Comparison of ENCODE assay signal across 1 cellular context in the genomic region with DNA sequence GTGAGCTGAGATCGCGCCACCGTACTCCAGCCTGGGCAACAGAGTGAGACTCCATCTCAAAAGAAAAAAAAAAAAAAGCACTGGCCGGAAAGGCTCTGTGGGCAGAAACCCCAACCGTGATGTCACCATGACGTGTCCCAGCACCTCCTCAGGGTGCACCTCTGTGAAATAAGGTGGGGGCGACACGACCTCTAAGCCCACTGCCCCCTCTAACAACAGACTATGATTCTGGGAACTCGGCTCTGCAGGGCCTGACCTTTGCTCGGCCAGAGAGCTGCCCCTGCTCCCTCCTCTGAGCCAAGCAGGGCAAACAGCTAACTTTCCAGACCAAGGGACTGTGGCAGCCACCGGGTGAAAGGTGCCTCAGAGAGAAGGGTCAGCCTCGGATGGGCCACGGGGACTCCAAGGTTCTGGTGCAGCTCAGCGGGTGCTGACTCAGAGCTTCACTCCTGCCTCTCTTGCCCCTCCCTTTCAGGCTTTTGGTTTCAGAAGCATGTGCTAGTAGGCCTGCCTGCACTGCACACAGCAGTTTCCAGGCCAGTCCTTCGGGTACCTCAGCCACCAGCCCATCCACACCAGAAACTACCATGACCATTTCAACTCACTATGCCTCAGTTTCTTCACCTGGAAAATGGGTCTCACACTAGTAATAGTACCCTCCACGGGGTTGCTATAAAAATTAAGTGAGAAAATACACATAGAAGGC.
TF ChIP-seq lines count a peak whose summit lies in the region.

No MANE protein-coding gene starts in this region.

TF ChIP-seq in HepG2, 621 proteins besides CTCF, POLR2A, EP300 and RAD21 (continued from another document and continues in another):
- TF ChIP-seq NFAT5 (CRISPR knock-in tag; IDR thresholded peaks at IDR 0.05) (no peak), PITX1 (CRISPR knock-in tag; IDR thresholded peaks at IDR 0.05) (peak; percentile 63), EZH2 (conservative IDR thresholded peaks at IDR 0.05; ENCODE audit: low read depth, low read length) (no peak), RCOR2 (CRISPR knock-in tag; IDR thresholded peaks at IDR 0.05) (no peak; the same call in 1 of the 2 replicates), UBTF (CRISPR knock-in tag; IDR thresholded peaks at IDR 0.05) (peak; percentile 56), NCOA2 (CRISPR knock-in tag; IDR thresholded peaks at IDR 0.05) (no peak), RXRB (CRISPR knock-in tag; IDR thresholded peaks at IDR 0.05; ENCODE audit: borderline replicate concordance) (peak; percentile 82), ZNF768 (CRISPR knock-in tag; IDR thresholded peaks at IDR 0.05) (peak; percentile 76; the same call in 1 of the 2 replicates), TMF1 (CRISPR knock-in tag; IDR thresholded peaks at IDR 0.05; ENCODE audit: low read depth) (no peak), KDM6A (CRISPR knock-in tag; IDR thresholded peaks at IDR 0.05; ENCODE audit: low read depth) (no peak), ZBTB21 (CRISPR knock-in tag; IDR thresholded peaks at IDR 0.05) (no peak), ZNF510 (CRISPR knock-in tag; IDR thresholded peaks at IDR 0.05; ENCODE audit: low read depth) (no peak), SNAI1 (CRISPR knock-in tag; IDR thresholded peaks at IDR 0.05; ENCODE audit: borderline replicate concordance) (no peak), PRMT3 (CRISPR knock-in tag; IDR thresholded peaks at IDR 0.05; ENCODE audit: borderline replicate concordance, low read depth) (no peak), FOXA3 (CRISPR knock-in tag; IDR thresholded peaks at IDR 0.05) (no peak), ZFP82 (CRISPR knock-in tag; IDR thresholded peaks at IDR 0.05; ENCODE audit: borderline replicate concordance) (no peak), CENPX (CRISPR knock-in tag; IDR thresholded peaks at IDR 0.05) (no peak), ZNF572 (CRISPR knock-in tag; IDR thresholded peaks at IDR 0.05) (no peak), ZNF543 (CRISPR knock-in tag; IDR thresholded peaks at IDR 0.05) (no peak), RELA (CRISPR knock-in tag; IDR thresholded peaks at IDR 0.05) (no peak), ZFP36L1 (CRISPR knock-in tag; IDR thresholded peaks at IDR 0.05) (no peak), ZNF20 (CRISPR knock-in tag; IDR thresholded peaks at IDR 0.05) (no peak), ZNF773 (CRISPR knock-in tag; IDR thresholded peaks at IDR 0.05; ENCODE audit: borderline replicate concordance) (no peak), E2F1 (CRISPR knock-in tag; IDR thresholded peaks at IDR 0.05) (no peak), ZNF558 (CRISPR knock-in tag; IDR thresholded peaks at IDR 0.05; ENCODE audit: borderline replicate concordance) (no peak), PCBP2 (optimal IDR thresholded peaks at IDR 0.05; ENCODE audit: low read depth, low read length, poor library complexity, severe bottlenecking) (no peak), ZNF782 (CRISPR knock-in tag; IDR thresholded peaks at IDR 0.05; ENCODE audit: borderline replicate concordance) (no peak), FOXO1 (CRISPR knock-in tag; IDR thresholded peaks at IDR 0.05) (no peak), ZNF678 (CRISPR knock-in tag; IDR thresholded peaks at IDR 0.05) (no peak), KAT7 (CRISPR knock-in tag; IDR thresholded peaks at IDR 0.05; ENCODE audit: borderline replicate concordance) (no peak), HNRNPUL1 (IDR thresholded peaks at IDR 0.05; ENCODE audit: low read depth, low read length) (no peak), XBP1 (CRISPR knock-in tag; IDR thresholded peaks at IDR 0.05) (no peak), BRCA1 (CRISPR knock-in tag; IDR thresholded peaks at IDR 0.05) (no peak), GTF3A (CRISPR knock-in tag; conservative IDR thresholded peaks at IDR 0.05) (no peak), NPAS2 (CRISPR knock-in tag; IDR thresholded peaks at IDR 0.05; ENCODE audit: borderline replicate concordance) (no peak), FOXK2 (IDR thresholded peaks at IDR 0.05) (no peak), NONO (IDR thresholded peaks at IDR 0.05) (no peak), NONO (CRISPR knock-in tag; conservative IDR thresholded peaks at IDR 0.05) (no peak), TCF7L2 (IDR thresholded peaks at IDR 0.05; ENCODE audit: low read depth, low read length) (no peak)
- TF ChIP-seq, protein P1, sequence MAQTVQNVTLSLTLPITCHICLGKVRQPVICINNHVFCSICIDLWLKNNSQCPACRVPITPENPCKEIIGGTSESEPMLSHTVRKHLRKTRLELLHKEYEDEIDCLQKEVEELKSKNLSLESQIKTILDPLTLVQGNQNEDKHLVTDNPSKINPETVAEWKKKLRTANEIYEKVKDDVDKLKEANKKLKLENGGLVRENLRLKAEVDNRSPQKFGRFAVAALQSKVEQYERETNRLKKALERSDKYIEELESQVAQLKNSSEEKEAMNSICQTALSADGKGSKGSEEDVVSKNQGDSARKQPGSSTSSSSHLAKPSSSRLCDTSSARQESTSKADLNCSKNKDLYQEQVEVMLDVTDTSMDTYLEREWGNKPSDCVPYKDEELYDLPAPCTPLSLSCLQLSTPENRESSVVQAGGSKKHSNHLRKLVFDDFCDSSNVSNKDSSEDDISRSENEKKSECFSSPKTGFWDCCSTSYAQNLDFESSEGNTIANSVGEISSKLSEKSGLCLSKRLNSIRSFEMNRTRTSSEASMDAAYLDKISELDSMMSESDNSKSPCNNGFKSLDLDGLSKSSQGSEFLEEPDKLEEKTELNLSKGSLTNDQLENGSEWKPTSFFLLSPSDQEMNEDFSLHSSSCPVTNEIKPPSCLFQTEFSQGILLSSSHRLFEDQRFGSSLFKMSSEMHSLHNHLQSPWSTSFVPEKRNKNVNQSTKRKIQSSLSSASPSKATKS (CRISPR knock-in tag; IDR thresholded peaks at IDR 0.05) = no peak
- TF ChIP-seq, protein P2, sequence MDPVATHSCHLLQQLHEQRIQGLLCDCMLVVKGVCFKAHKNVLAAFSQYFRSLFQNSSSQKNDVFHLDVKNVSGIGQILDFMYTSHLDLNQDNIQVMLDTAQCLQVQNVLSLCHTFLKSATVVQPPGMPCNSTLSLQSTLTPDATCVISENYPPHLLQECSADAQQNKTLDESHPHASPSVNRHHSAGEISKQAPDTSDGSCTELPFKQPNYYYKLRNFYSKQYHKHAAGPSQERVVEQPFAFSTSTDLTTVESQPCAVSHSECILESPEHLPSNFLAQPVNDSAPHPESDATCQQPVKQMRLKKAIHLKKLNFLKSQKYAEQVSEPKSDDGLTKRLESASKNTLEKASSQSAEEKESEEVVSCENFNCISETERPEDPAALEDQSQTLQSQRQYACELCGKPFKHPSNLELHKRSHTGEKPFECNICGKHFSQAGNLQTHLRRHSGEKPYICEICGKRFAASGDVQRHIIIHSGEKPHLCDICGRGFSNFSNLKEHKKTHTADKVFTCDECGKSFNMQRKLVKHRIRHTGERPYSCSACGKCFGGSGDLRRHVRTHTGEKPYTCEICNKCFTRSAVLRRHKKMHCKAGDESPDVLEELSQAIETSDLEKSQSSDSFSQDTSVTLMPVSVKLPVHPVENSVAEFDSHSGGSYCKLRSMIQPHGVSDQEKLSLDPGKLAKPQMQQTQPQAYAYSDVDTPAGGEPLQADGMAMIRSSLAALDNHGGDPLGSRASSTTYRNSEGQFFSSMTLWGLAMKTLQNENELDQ (CRISPR knock-in tag; IDR thresholded peaks at IDR 0.05; ENCODE audit: borderline replicate concordance) = no peak
- TF ChIP-seq, protein P3, sequence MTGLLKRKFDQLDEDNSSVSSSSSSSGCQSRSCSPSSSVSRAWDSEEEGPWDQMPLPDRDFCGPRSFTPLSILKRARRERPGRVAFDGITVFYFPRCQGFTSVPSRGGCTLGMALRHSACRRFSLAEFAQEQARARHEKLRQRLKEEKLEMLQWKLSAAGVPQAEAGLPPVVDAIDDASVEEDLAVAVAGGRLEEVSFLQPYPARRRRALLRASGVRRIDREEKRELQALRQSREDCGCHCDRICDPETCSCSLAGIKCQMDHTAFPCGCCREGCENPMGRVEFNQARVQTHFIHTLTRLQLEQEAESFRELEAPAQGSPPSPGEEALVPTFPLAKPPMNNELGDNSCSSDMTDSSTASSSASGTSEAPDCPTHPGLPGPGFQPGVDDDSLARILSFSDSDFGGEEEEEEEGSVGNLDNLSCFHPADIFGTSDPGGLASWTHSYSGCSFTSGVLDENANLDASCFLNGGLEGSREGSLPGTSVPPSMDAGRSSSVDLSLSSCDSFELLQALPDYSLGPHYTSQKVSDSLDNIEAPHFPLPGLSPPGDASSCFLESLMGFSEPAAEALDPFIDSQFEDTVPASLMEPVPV (CRISPR knock-in tag; IDR thresholded peaks at IDR 0.05) = no peak
- TF ChIP-seq, protein P4, sequence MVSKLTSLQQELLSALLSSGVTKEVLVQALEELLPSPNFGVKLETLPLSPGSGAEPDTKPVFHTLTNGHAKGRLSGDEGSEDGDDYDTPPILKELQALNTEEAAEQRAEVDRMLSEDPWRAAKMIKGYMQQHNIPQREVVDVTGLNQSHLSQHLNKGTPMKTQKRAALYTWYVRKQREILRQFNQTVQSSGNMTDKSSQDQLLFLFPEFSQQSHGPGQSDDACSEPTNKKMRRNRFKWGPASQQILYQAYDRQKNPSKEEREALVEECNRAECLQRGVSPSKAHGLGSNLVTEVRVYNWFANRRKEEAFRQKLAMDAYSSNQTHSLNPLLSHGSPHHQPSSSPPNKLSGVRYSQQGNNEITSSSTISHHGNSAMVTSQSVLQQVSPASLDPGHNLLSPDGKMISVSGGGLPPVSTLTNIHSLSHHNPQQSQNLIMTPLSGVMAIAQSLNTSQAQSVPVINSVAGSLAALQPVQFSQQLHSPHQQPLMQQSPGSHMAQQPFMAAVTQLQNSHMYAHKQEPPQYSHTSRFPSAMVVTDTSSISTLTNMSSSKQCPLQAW (CRISPR knock-in tag; IDR thresholded peaks at IDR 0.05) = no peak
- TF ChIP-seq, protein P5, sequence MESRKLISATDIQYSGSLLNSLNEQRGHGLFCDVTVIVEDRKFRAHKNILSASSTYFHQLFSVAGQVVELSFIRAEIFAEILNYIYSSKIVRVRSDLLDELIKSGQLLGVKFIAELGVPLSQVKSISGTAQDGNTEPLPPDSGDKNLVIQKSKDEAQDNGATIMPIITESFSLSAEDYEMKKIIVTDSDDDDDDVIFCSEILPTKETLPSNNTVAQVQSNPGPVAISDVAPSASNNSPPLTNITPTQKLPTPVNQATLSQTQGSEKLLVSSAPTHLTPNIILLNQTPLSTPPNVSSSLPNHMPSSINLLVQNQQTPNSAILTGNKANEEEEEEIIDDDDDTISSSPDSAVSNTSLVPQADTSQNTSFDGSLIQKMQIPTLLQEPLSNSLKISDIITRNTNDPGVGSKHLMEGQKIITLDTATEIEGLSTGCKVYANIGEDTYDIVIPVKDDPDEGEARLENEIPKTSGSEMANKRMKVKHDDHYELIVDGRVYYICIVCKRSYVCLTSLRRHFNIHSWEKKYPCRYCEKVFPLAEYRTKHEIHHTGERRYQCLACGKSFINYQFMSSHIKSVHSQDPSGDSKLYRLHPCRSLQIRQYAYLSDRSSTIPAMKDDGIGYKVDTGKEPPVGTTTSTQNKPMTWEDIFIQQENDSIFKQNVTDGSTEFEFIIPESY (CRISPR knock-in tag; IDR thresholded peaks at IDR 0.05) = no peak
